In the genomic region with DNA sequence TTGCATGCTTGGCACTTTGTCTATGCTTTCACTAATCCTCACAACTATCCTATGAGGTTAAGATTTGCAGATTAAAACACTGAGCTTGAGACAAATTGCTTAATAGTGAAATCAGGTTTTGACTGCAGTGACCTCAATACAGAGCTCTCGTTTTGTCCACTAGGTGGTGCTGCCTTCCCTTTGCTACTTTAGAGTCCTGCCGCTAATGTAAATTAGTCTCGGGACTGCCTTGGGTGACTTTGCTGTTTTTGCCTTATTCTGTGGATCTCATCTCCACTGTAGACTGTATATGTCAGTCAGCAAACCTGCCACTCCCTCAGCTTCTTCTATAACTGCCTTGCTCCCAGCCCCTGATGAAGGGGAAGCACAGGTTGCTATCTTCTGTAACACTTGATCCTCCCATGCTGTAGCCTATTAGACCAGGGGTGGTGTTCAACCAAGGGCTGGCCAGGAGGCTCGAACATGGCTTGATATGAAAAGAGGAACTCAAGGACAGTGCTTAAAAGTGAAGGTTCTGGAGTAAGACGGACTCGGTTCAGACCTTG, we compare ENCODE assay signal across 8 cellular contexts. TPM values are rescaled to one million over a fixed set of nuclear protein-coding genes. Genes with fewer than 3 reads are reported as not detected.
DNase-seq lines count a peak whose midpoint lies in the region; ATAC-seq and TF ChIP-seq lines count a peak whose summit lies in the region.

No MANE protein-coding gene starts in this region.

- WGBS in body of pancreas, 2 donors: 8 to 18% methylated on average over 6 of the region's 6 CpGs

- no peaks in the 10 kb centered on the region for H3K36me3 ChIP-seq in body of pancreas (replicated peaks in 1 of 2; ENCODE audit: insufficient read depth in 1 of 2, low read depth in 2 of 2)

- no peak overlapping the region for H3K27ac ChIP-seq in body of pancreas

- no peak for TF ChIP-seq POLR2A in body of pancreas (IDR thresholded peaks at IDR 0.05)

- no peak overlapping the region for H3K4me3 Mint-ChIP-seq in T-helper 17 cell

- H3K36me3 Mint-ChIP-seq in T-helper 17 cell (ENCODE audit: low read depth): no peaks in the 10 kb centered on the region

- peak; percentile 86 to 94 (median 89) for TF ChIP-seq CTCF in body of pancreas (IDR thresholded peaks at IDR 0.05)

- peak; percentile 73 for DNase-seq in SIG-M5 treated with dmso at 0.1 percent for 504 hours (lab: John Stamatoyannopoulos, UW; ENCODE audit: unreplicated experiment)
- no peak for DNase-seq in SIG-M5 (lab: John Stamatoyannopoulos, UW)
- peak; percentile 61 for DNase-seq in MV-4-11 (lab: John Stamatoyannopoulos, UW)
- DNase-seq in T-helper 17 cell: peak in 1 of 3 donors; percentile 12
- DNase-seq in body of pancreas: peak; percentile 78 to 86 (median 82)
- peak; percentile 67 for DNase-seq in iPS-NIHi7 (ENCODE audit: extremely low spot score)
- DNase-seq in stimulated activated CD4-positive, alpha-beta T cell treated with anti-CD3 and anti-CD28 coated beads, Interleukin-12 subunit alpha, Interleukin-12 subunit beta, amount 100 ng/mL, for 48 hours (ENCODE audit: low read depth in 2 of 3, low spot score in 1 of 3): peak in 2 of 3 donors; percentile 28 to 57

- H3K9me3 ChIP-seq in T-helper 17 cell (ENCODE audit: control insufficient read depth, low read length, poor library complexity, severe bottlenecking) (no peaks in the 10 kb centered on the region), body of pancreas (no peaks in the 10 kb centered on the region)

- H3K4me1 Mint-ChIP-seq in T-helper 17 cell: peaks cover 4% of the 10 kb centered on the region

- H3K27me3 Mint-ChIP-seq in T-helper 17 cell: peaks cover 15% of the 10 kb centered on the region

- H3K4me3 ChIP-seq in body of pancreas: no peak overlapping the region

- intact Hi-C loops in body of pancreas (cut with DNase I): loop anchor here (5.0 kb wide), 1 partner anchor 176 kb away; no protein-coding TSS in a partner anchor

- H3K27me3 ChIP-seq in body of pancreas: peaks cover 0 to 4% of the 10 kb centered on the region in 2 donors

- ATAC-seq in HG02610 (IDR thresholded peaks at IDR 0.05; ENCODE audit: unreplicated experiment): peak; percentile 85
- ATAC-seq in T-helper 17 cell: peak; percentile 71
- peak; percentile 95 for ATAC-seq in body of pancreas

- no peak overlapping the region for H3K27ac Mint-ChIP-seq in T-helper 17 cell

- H3K4me1 ChIP-seq in body of pancreas: no peaks in the 10 kb centered on the region

RNA-seq across cellular contexts. Expression of a gene that starts 26.0 kb away (rescaled TPM):
- total RNA-seq in T-helper 17 cell: not detected
- total RNA-seq in body of pancreas: not detected
